Comparison of ENCODE assay signal across 16 cellular contexts in genomic region chr6:132445201-132445951, GRCh38. TPM values are rescaled to one million over a fixed set of nuclear protein-coding genes. Genes with fewer than 3 reads are reported as not detected.
DNase-seq lines count a peak whose midpoint lies in the region; ATAC-seq, FAIRE-seq and TF ChIP-seq lines count a peak whose summit lies in the region.
"Had no signal": no experiment of that assay in that cellular context is flagged by ENCODE, and none has a peak within 500 bp of the region (broad histone marks: within the 10 kb centered on the region; RNA-seq: fewer than 3 reads in every experiment).

No MANE protein-coding gene starts in this region.

- H3K4me1 Mint-ChIP-seq in neural crest cell, result peaks cover 47% of the 10 kb centered on the region

- no peaks in the 10 kb centered on the region for H4K20me1 ChIP-seq in PC-9 (ENCODE audit: insufficient read depth)

- CTCF ChIA-PET in BJ (lab: Yijun Ruan, JAX), result interaction anchor here (0.9 to 3.3 kb wide), 6 partner anchors 11 to 165 kb away, joined by 3 to 13 read pairs (median 4); no protein-coding TSS in a partner anchor
- CTCF ChIA-PET in PC-9 (lab: Charles Lee), result no interaction called here

- H3K79me2 ChIP-seq in PC-9 (ENCODE audit: low read depth), result no peaks in the 10 kb centered on the region

- H3K27ac ChIP-seq in PC-9, result peak overlapping the region; percentile 50
- H3K27ac ChIP-seq in tibial artery, result no peak overlapping the region

- H3K27me3 ChIP-seq in BJ (ENCODE audit: control insufficient read depth, insufficient read depth, low read length) (no peaks in the 10 kb centered on the region), PC-9 (ENCODE audit: insufficient read depth, low read depth) (no peaks in the 10 kb centered on the region), BE2C (no peaks in the 10 kb centered on the region), tibial artery (no peaks in the 10 kb centered on the region)

- H3K9me3 ChIP-seq in PC-9 (ENCODE audit: insufficient read depth, low read depth) (peaks cover 9% of the 10 kb centered on the region; the same call in 1 of the 2 replicates), BE2C (no peaks in the 10 kb centered on the region), tibial artery (peaks cover 0 to 17% (median 5%) of the 10 kb centered on the region in 3 donors)

- no peaks in the 10 kb centered on the region for H3K36me3 ChIP-seq in BJ (ENCODE audit: control insufficient read depth, insufficient read depth, low read length)
- 0 out of 2 replicates have a peak, but pooled peaks cover 6% of the 10 kb centered on the region for H3K36me3 ChIP-seq in PC-9 (ENCODE audit: low read depth)
- H3K36me3 ChIP-seq in BE2C, result no peaks in the 10 kb centered on the region
- peaks cover 3 to 19% (median 5%) of the 10 kb centered on the region in 3 donors for H3K36me3 ChIP-seq in tibial artery

- no peak overlapping the region for H3K4me3 Mint-ChIP-seq in neural crest cell
- H3K4me3 Mint-ChIP-seq: CD4-positive, alpha-beta T cell had no signal

- peaks cover 21% of the 10 kb centered on the region for H3K4me1 ChIP-seq in PC-9 (replicated peaks; ENCODE audit: insufficient read depth)
- H3K4me1 ChIP-seq in BE2C, result no peaks in the 10 kb centered on the region
- no peaks in the 10 kb centered on the region for H3K4me1 ChIP-seq in tibial artery

- H3K36me3 Mint-ChIP-seq in neural crest cell (ENCODE audit: low read depth), result peaks cover 29% of the 10 kb centered on the region

- no TSS peak for BruUV-seq in PC-9 (replicated peaks; lab: Mats Ljungman, UMichigan)

- ATAC-seq in GM19467 (IDR thresholded peaks at IDR 0.05; ENCODE audit: unreplicated experiment) (no peak), HG02840 (IDR thresholded peaks at IDR 0.05; ENCODE audit: low FRiP score, unreplicated experiment) (no peak)
- ATAC-seq: Panc1 had no signal

- H3K4me3 ChIP-seq in BJ (ENCODE audit: low read depth, low read length), result no peak overlapping the region
- H3K4me3 ChIP-seq in PC-9, result no peak overlapping the region
- no peak overlapping the region for H3K4me3 ChIP-seq in BE2C (ENCODE audit: low read depth, low read length)
- no peak overlapping the region for H3K4me3 ChIP-seq in tibial artery
- H3K4me3 ChIP-seq: skin epidermis had no signal

- no peaks in the 10 kb centered on the region for H3K9me2 ChIP-seq in PC-9 (ENCODE audit: insufficient read depth)

- POLR2A ChIA-PET in BJ (lab: Charles Lee), result interaction anchor here (0.5 kb wide), 1 partner anchor 631 kb away, joined by 3 read pairs; no protein-coding TSS in a partner anchor
- POLR2A ChIA-PET in PC-9 (lab: Charles Lee; ENCODE audit: unreplicated experiment), result no interaction called here

- peak overlapping the region; percentile 32 for H3K27ac Mint-ChIP-seq in neural crest cell (ENCODE audit: unreplicated experiment)
- H3K27ac Mint-ChIP-seq: CD4-positive, alpha-beta T cell had no signal

- intact Hi-C loops in PC-9 (cut with micrococcal nuclease; ENCODE audit: unreplicated experiment), result no loop called here
- intact Hi-C loops in tibial artery (cut with DNase I; ENCODE audit: low total_unique reads), result no loop called here

- peak; percentile 80 for DNase-seq in BJ (ENCODE audit: low read depth)
- DNase-seq in PC-9, result peak; percentile 5 to 79
- no peak for DNase-seq in neural crest cell (ENCODE audit: low read depth, low spot score)
- no peak for DNase-seq in BE2C
- no peak for DNase-seq in tibial artery
- DNase-seq: activated CD8-positive, alpha-beta memory T cell treated with anti-CD3 and anti-CD28 coated beads for 24 hours; activated naive CD4-positive, alpha-beta T cell treated with Interleukin-2 at 50 U/mL for 16 hours; CD4-positive, alpha-beta T cell; dermis blood vessel endothelial cell; NCI-H2171 treated with DMSO at 0.1 percent for 48 hours had no signal

- no peak overlapping the region for H2AFZ ChIP-seq in PC-9

- no peak for TF ChIP-seq CTCF in BJ (IDR thresholded peaks at IDR 0.05; ENCODE audit: insufficient read depth, low read depth, low read length)
- no peak for TF ChIP-seq CTCF in PC-9 (conservative IDR thresholded peaks at IDR 0.05)
- TF ChIP-seq CTCF in neural crest cell (conservative IDR thresholded peaks at IDR 0.05), result no peak
- TF ChIP-seq CTCF in BE2C (IDR thresholded peaks at IDR 0.05; ENCODE audit: low read depth, low read length), result no peak
- TF ChIP-seq CTCF in tibial artery (IDR thresholded peaks at IDR 0.05), result no peak

- peak; percentile 12 for FAIRE-seq in endometrium (lab: Jason Lieb, UNC)
- FAIRE-seq: H1 had no signal

- H3F3A ChIP-seq in PC-9 (ENCODE audit: insufficient read depth, low read depth), result 0 out of 2 replicates have a peak, but pooled peaks cover 4% of the 10 kb centered on the region

- peaks cover 14% of the 10 kb centered on the region for H3K9me3 Mint-ChIP-seq in neural crest cell

- no peaks in the 10 kb centered on the region for H3K27me3 Mint-ChIP-seq in neural crest cell (ENCODE audit: low read depth)
- H3K27me3 Mint-ChIP-seq: CD4-positive, alpha-beta T cell had no signal

- H3K4me2 ChIP-seq in PC-9, result peak overlapping the region; percentile 15

RNA-seq across cellular contexts. Expression of gene MOXD1, which starts 44.1 kb away (rescaled TPM):
- 71.3 and 121 TPM in 2 replicates for polyA plus RNA-seq in BJ (2011; rRNA removed)
- 22.3 and 22.8 TPM in 2 replicates for polyA minus RNA-seq in BJ (2011; rRNA and poly(A)+ RNA removed)
- 1.0 and 1.3 TPM in 2 replicates for total RNA-seq in PC-9 (2021)
- 83.6 and 89.4 TPM in 2 replicates for total RNA-seq in neural crest cell
- polyA plus RNA-seq in BE2C (2012; ENCODE audit: insufficient read depth, insufficient read length, low read depth), result 0.49 TPM
- total RNA-seq: CD4-positive, alpha-beta T cell had no signal

Comparison
In these comparisons a context has a peak if more than half of its experiments do, and no peak if none do; other contexts are left out.
1. DNase-seq: peak in BJ (single experiment) and PC-9 (2 of 2); none in neural crest cell (single experiment), BE2C (single experiment) and tibial artery (0 of 2).
2. RNA of gene MOXD1, which starts 44.1 kb away (total RNA-seq): 83.6 to 89.4 TPM in neural crest cell; 1.0 to 1.3 TPM in PC-9; every median in the first group is over 10 times any median in the second.